In the genomic region with DNA sequence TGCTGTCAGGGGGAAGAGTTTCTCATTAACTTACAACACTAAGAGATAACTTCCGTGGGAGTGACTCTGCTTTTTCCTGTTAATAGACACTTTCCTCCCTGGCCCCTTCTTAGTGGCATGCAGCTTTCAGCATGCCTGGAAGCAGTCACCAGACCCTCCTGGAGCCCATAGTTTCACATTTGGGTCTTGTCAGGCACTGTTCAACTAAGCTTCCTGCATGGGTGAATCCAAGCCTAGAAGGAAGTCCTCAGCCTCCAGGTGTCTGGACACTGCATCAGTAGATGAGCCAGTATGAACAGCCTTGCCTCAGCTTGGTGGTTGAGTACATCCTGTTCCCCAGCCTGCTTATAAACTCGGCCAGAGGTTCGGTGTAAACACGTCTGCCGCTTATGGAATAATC, we compare ENCODE assay signal across 10 cellular contexts.
DNase-seq lines count a peak whose midpoint lies in the region; ATAC-seq and TF ChIP-seq lines count a peak whose summit lies in the region.
"Had no signal": no experiment of that assay in that cellular context is flagged by ENCODE, and none has a peak within 500 bp of the region (broad histone marks: within the 10 kb centered on the region; RNA-seq: fewer than 3 reads in every experiment).

No MANE protein-coding gene starts in this region.

- H3K27me3 ChIP-seq in prostate gland (replicated peaks; ENCODE audit: insufficient read depth): no peaks in the 10 kb centered on the region
- H3K27me3 ChIP-seq: adrenal gland had no signal

- intact Hi-C loops in prostate gland (cut with DNase I): no loop called here

- no peaks in the 10 kb centered on the region for H3K9me3 ChIP-seq in prostate gland
- H3K9me3 ChIP-seq: adrenal gland, lower lobe of right lung had no signal

- no peak for TF ChIP-seq POLR2A in prostate gland (IDR thresholded peaks at IDR 0.05)

- H3K4me1 ChIP-seq in prostate gland (replicated peaks): peaks cover 5% of the 10 kb centered on the region

- H3K4me3 ChIP-seq in prostate gland: no peak overlapping the region
- H3K4me3 ChIP-seq: adrenal gland, lower lobe of right lung, smooth muscle cell had no signal

- H3K4me3 Mint-ChIP-seq in chondrocyte (ENCODE audit: unreplicated experiment): no peak overlapping the region

- H3K9me3 Mint-ChIP-seq in chondrocyte (ENCODE audit: low read depth): no peaks in the 10 kb centered on the region

- H3K27ac ChIP-seq in prostate gland: no peak overlapping the region
- H3K27ac ChIP-seq: adrenal gland, lower lobe of right lung had no signal

- H3K36me3 Mint-ChIP-seq in chondrocyte (ENCODE audit: low read depth): peaks cover 24% of the 10 kb centered on the region

- no peaks in the 10 kb centered on the region for H3K36me3 ChIP-seq in prostate gland

- DNase-seq in GF-D8 (lab: John Stamatoyannopoulos, UW) (peak; percentile 64), OCI-M1 (lab: John Stamatoyannopoulos, UW) (peak; percentile 63), chondrocyte (ENCODE audit: low spot score) (no peak), prostate gland (ENCODE audit: low spot score) (peak; percentile 33), NCI-H69 (lab: John Stamatoyannopoulos, UW) (no peak), NCI-H510A (lab: John Stamatoyannopoulos, UW) (no peak)
- DNase-seq: lower lobe of right lung had no signal

- no peaks in the 10 kb centered on the region for H3K27me3 Mint-ChIP-seq in chondrocyte (ENCODE audit: low read depth)

- H3K27ac Mint-ChIP-seq in chondrocyte (ENCODE audit: unreplicated experiment): peak overlapping the region; percentile 60

- no peak for ATAC-seq in GM21528 (IDR thresholded peaks at IDR 0.05; ENCODE audit: low FRiP score, unreplicated experiment)

- TF ChIP-seq CTCF in chondrocyte (IDR thresholded peaks at IDR 0.05) (no peak), prostate gland (IDR thresholded peaks at IDR 0.05) (no peak)

- peaks cover 29% of the 10 kb centered on the region for H3K4me1 Mint-ChIP-seq in chondrocyte (ENCODE audit: low read depth)

- 45% methylated on average over 5 of the region's 5 CpGs for WGBS in prostate gland

Comparison
In these comparisons a context has a peak if more than half of its experiments do, and no peak if none do; other contexts are left out.
1. DNase-seq: peak in GF-D8 (single experiment), OCI-M1 (single experiment) and prostate gland (single experiment); none in chondrocyte (single experiment), NCI-H69 (single experiment) and NCI-H510A (single experiment).